ENCODE assay signal across 26 cellular contexts in genomic region chr1:43053040-43053439, GRCh38.
DNase-seq lines count a peak whose midpoint lies in the region; ATAC-seq, FAIRE-seq and TF ChIP-seq lines count a peak whose summit lies in the region.
"Had no signal": no experiment of that assay in that cellular context is flagged by ENCODE, and none has a peak within 500 bp of the region (broad histone marks: within the 10 kb centered on the region; RNA-seq: fewer than 3 reads in every experiment).

No MANE protein-coding gene starts in this region.

- peak overlapping the region; percentile 18; the same call in 1 of the 2 replicates for H3K4me2 ChIP-seq in IMR-90 (ENCODE audit: low read depth, low read length)

- peak overlapping the region; percentile 79 for H2BK5ac ChIP-seq in IMR-90 (ENCODE audit: low read depth, low read length, poor library complexity, severe bottlenecking)

- peak overlapping the region; percentile 21 for H3K27ac ChIP-seq in AG04450 (ENCODE audit: low read depth, low read length)
- peak overlapping the region; percentile 31; the same call in 1 of the 2 replicates for H3K27ac ChIP-seq in IMR-90 (ENCODE audit: insufficient read depth, low read length)
- no peak overlapping the region for H3K27ac ChIP-seq in endodermal cell (ENCODE audit: low read depth, low read length)
- H3K27ac ChIP-seq: HL-60 had no signal

- H3K79me1 ChIP-seq in IMR-90 (ENCODE audit: low read depth in 1 of 2, low read length in 2 of 2): peaks cover 0 to 3% of the 10 kb centered on the region in 2 experiments; a peak in 1 of 4 replicates

- H3K36me3 Mint-ChIP-seq in endodermal cell (ENCODE audit: low read depth): no peaks in the 10 kb centered on the region
- no peaks in the 10 kb centered on the region for H3K36me3 Mint-ChIP-seq in nephron progenitor cell (ENCODE audit: low read depth)
- H3K36me3 Mint-ChIP-seq: CD8-positive, alpha-beta T cell had no signal

- TF ChIP-seq CTCF in AG04450 (IDR thresholded peaks at IDR 0.05; ENCODE audit: low read depth, low read length) (no peak), IMR-90 (conservative IDR thresholded peaks at IDR 0.05; ENCODE audit: low read depth, low read length) (no peak), endodermal cell (conservative IDR thresholded peaks at IDR 0.05) (no peak), nephron progenitor cell (IDR thresholded peaks at IDR 0.05) (no peak)

- H4K8ac ChIP-seq in IMR-90 (ENCODE audit: low read depth in 2 of 2, low read length in 2 of 2): 0 out of 4 replicates have a peak overlapping the region, but pooled peaks of 1 of the 2 experiments have one; percentile 15

- dilution Hi-C loops in IMR-90 (cut with HindIII; ENCODE audit: low sequenced_read_pairs, unreplicated experiment): no loop called here

- no peaks in the 10 kb centered on the region for H3K36me3 ChIP-seq in IMR-90 (ENCODE audit: control insufficient read depth, insufficient read depth, low read length)
- H3K36me3 ChIP-seq in endodermal cell (ENCODE audit: control insufficient read depth, insufficient read depth, low read length): no peaks in the 10 kb centered on the region

- no peak overlapping the region for H2BK15ac ChIP-seq in IMR-90 (ENCODE audit: low read depth, low read length)

- H3K9me3 Mint-ChIP-seq in endodermal cell: no peaks in the 10 kb centered on the region
- H3K9me3 Mint-ChIP-seq in nephron progenitor cell: no peaks in the 10 kb centered on the region
- H3K9me3 Mint-ChIP-seq: CD8-positive, alpha-beta T cell had no signal

- CTCF ChIA-PET in AG04450 (lab: Charles Lee) (interaction anchor here (0.9 to 2.8 kb wide), 2 partner anchors 21 to 130 kb away, joined by 3 to 13 read pairs; no protein-coding TSS in a partner anchor), IMR-90 (lab: Yijun Ruan, JAX) (no interaction called here)

- FAIRE-seq in RCC 7860 (lab: Jason Lieb, UNC): no peak
- FAIRE-seq: HepG2 had no signal

- H2BK120ac ChIP-seq in IMR-90 (ENCODE audit: low read depth, low read length): peak overlapping the region; percentile 10; the same call in 1 of the 2 replicates

- BruUV-seq in IMR-90 (replicated peaks; lab: Mats Ljungman, UMichigan): no TSS peak

- intact Hi-C loops in IMR-90 (cut with micrococcal nuclease): no loop called here

- H2AFZ ChIP-seq in IMR-90 (replicated peaks; ENCODE audit: low read length, poor library complexity): no peak overlapping the region

- H2AK9ac ChIP-seq in IMR-90 (replicated peaks; ENCODE audit: low read depth, low read length, poor library complexity): no peak overlapping the region

- peaks cover 21% of the 10 kb centered on the region for H3K27me3 Mint-ChIP-seq in endodermal cell (ENCODE audit: insufficient read depth)
- H3K27me3 Mint-ChIP-seq in nephron progenitor cell (ENCODE audit: low read depth, poor library complexity): peaks cover 8% of the 10 kb centered on the region

- peaks cover 34% of the 10 kb centered on the region for H3K4me1 Mint-ChIP-seq in endodermal cell
- peaks cover 63% of the 10 kb centered on the region for H3K4me1 Mint-ChIP-seq in nephron progenitor cell

- H3K18ac ChIP-seq in IMR-90 (ENCODE audit: low read depth, low read length): peak overlapping the region; percentile 70; the same call in 1 of the 2 replicates

- no peak overlapping the region for H3K4ac ChIP-seq in IMR-90 (ENCODE audit: low read depth, low read length)

- H4K91ac ChIP-seq in IMR-90 (ENCODE audit: insufficient read depth, low read depth, low read length): no peak overlapping the region; the same call in 1 of the 2 replicates

- H3K27ac Mint-ChIP-seq in endodermal cell (peak overlapping the region; percentile 53), nephron progenitor cell (peak overlapping the region; percentile 75)
- H3K27ac Mint-ChIP-seq: CD8-positive, alpha-beta T cell had no signal

- ATAC-seq in IMR-90 (ENCODE audit: low read depth) (peak; percentile 10), GM18858 (IDR thresholded peaks at IDR 0.05; ENCODE audit: unreplicated experiment) (no peak)
- ATAC-seq: CD8-positive, alpha-beta T cell; HepG2; Right ventricle myocardium inferior had no signal

- no peak overlapping the region for H3K14ac ChIP-seq in IMR-90 (replicated peaks; ENCODE audit: low read depth, low read length)

- no peak overlapping the region for H3K9ac ChIP-seq in IMR-90 (ENCODE audit: low read depth, low read length)
- no peak overlapping the region for H3K9ac ChIP-seq in endodermal cell (ENCODE audit: extremely low read depth, low read length, poor library complexity, severe bottlenecking)

- in situ Hi-C loops in IMR-90 (cut with MboI; ENCODE audit: low sequenced_read_pairs): no loop called here

- H3K9me3 ChIP-seq in AG04450 (ENCODE audit: control insufficient read depth, insufficient read depth, low read length): no peaks in the 10 kb centered on the region
- no peaks in the 10 kb centered on the region for H3K9me3 ChIP-seq in IMR-90 (ENCODE audit: control insufficient read depth, insufficient read depth, low read length)
- no peaks in the 10 kb centered on the region for H3K9me3 ChIP-seq in endodermal cell (ENCODE audit: control insufficient read depth, low read length)

- H4K20me1 ChIP-seq in IMR-90 (ENCODE audit: insufficient read depth, low read length): no peaks in the 10 kb centered on the region

- H3K9me1 ChIP-seq in IMR-90 (ENCODE audit: insufficient read depth, low read length): peaks cover 7% of the 10 kb centered on the region

- H3K23ac ChIP-seq in IMR-90 (ENCODE audit: low read depth, low read length): no peak overlapping the region

- H4K5ac ChIP-seq in IMR-90 (ENCODE audit: low read depth, low read length): peak overlapping the region; percentile 57; the same call in 1 of the 2 replicates

- POLR2A ChIA-PET in AG04450 (lab: Yijun Ruan, JAX): no interaction called here
- POLR2A ChIA-PET in IMR-90 (lab: Charles Lee; ENCODE audit: unreplicated experiment): no interaction called here

- H3K4me3 ChIP-seq in AG04450 (ENCODE audit: low read depth, low read length): no peak overlapping the region
- H3K4me3 ChIP-seq in IMR-90 (ENCODE audit: insufficient read depth, low read depth, low read length): no peak overlapping the region
- H3K4me3 ChIP-seq in endodermal cell (ENCODE audit: low read length): peak overlapping the region; percentile 58

- TF ChIP-seq RAD21 in IMR-90 (IDR thresholded peaks at IDR 0.05; ENCODE audit: low read length): no peak

- peaks cover 29% of the 10 kb centered on the region for H3K4me1 ChIP-seq in IMR-90 (ENCODE audit: control insufficient read depth, insufficient read depth, low read length)
- H3K4me1 ChIP-seq in endodermal cell (ENCODE audit: control insufficient read depth, insufficient read depth, low read length): peaks cover 8% of the 10 kb centered on the region

- no peak overlapping the region for H2AK5ac ChIP-seq in IMR-90 (ENCODE audit: low read depth, low read length)

- no peak overlapping the region for H2BK20ac ChIP-seq in IMR-90 (ENCODE audit: low read depth, low read length)

- H3K4me3 Mint-ChIP-seq in endodermal cell: peak overlapping the region; percentile 9
- H3K4me3 Mint-ChIP-seq in nephron progenitor cell: no peak overlapping the region
- H3K4me3 Mint-ChIP-seq: CD8-positive, alpha-beta T cell; H9 had no signal

- no peak overlapping the region for H3K56ac ChIP-seq in IMR-90 (ENCODE audit: extremely low read depth, insufficient read depth, low read length)

- H3K27me3 ChIP-seq in AG04450 (ENCODE audit: control insufficient read depth, insufficient read depth, low read length) (peaks cover 5% of the 10 kb centered on the region), IMR-90 (ENCODE audit: control insufficient read depth, insufficient read depth, low read length) (no peaks in the 10 kb centered on the region), endodermal cell (ENCODE audit: control insufficient read depth, insufficient read depth, low read length, poor library complexity, severe bottlenecking) (no peaks in the 10 kb centered on the region)

- TF ChIP-seq POLR2A in IMR-90 (IDR thresholded peaks at IDR 0.05; ENCODE audit: low read depth, low read length): no peak

- DNase-seq in AG04450 (ENCODE audit: low read depth, low spot score) (no peak), IMR-90 (no peak), endodermal cell (no peak), nephron progenitor cell (no peak), mucosa of gallbladder (ENCODE audit: low spot score) (no peak), UCSD-AML1 (lab: John Stamatoyannopoulos, UW; ENCODE audit: unreplicated experiment) (no peak), RCC 7860 (ENCODE audit: low spot score) (no peak)
- DNase-seq: 8988T; AML-193; C1 segment of cervical spinal cord; Calu3; CD8-positive, alpha-beta T cell; DMS153; EL; H9; KG1; NCI-H1092 treated with DMSO at 0.1 percent for 48 hours; NCI-H1436 treated with DMSO at 0.1 percent for 48 hours; NCI-H2029; NCI-H345; NCI-H524; NCI-H774 had no signal

TF ChIP-seq in IMR-90, 13 proteins besides CTCF, POLR2A, EP300 and RAD21 (continues in another document):
- TF ChIP-seq CHD1 (IDR thresholded peaks at IDR 0.05; ENCODE audit: low read depth, low read length): no peak
- TF ChIP-seq MAFK (IDR thresholded peaks at IDR 0.05; ENCODE audit: low read depth, low read length): no peak
- TF ChIP-seq FOS (IDR thresholded peaks at IDR 0.05; ENCODE audit: low read depth, low read length): no peak
- TF ChIP-seq RCOR1 (IDR thresholded peaks at IDR 0.05; ENCODE audit: insufficient replicate concordance, low read length): no peak
- no peak for TF ChIP-seq MAZ (IDR thresholded peaks at IDR 0.05; ENCODE audit: borderline replicate concordance, low read depth, low read length)
- TF ChIP-seq RFX5 (IDR thresholded peaks at IDR 0.05; ENCODE audit: low read depth, low read length): no peak
- no peak for TF ChIP-seq MXI1 (IDR thresholded peaks at IDR 0.05; ENCODE audit: borderline replicate concordance, low read depth, low read length)
- TF ChIP-seq CEBPB (IDR thresholded peaks at IDR 0.05; ENCODE audit: low read depth, low read length): no peak
- no peak for TF ChIP-seq NFE2L2 (IDR thresholded peaks at IDR 0.05; ENCODE audit: low read depth, low read length)
- no peak for TF ChIP-seq BHLHE40 (IDR thresholded peaks at IDR 0.05; ENCODE audit: low read depth, low read length)
- no peak for TF ChIP-seq ELK1 (IDR thresholded peaks at IDR 0.05; ENCODE audit: borderline replicate concordance, low read depth, low read length)
